Comparison of ENCODE assay signal across 18 cellular contexts in the genomic region with DNA sequence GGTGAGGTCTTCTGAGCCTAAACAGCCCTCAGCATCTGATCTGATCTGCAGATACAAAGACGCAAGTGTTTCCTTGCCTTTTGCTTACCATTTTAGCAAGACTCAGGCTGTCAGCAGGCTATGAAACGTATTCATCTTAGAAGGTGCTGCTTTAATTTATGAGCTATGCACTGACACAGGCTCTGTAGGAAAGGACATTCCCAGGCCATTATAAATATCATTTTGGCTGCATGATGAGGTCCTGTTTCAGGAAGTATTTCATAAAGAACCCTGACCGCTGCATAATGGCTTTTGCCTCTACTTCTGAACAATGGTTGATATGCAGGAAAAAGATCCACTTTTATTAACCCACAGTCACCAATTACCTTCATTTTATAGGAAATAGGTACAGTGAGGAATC.
"Had no signal": no experiment of that assay in that cellular context is flagged by ENCODE, and none has a peak within 500 bp of the region (broad histone marks: within the 10 kb centered on the region; RNA-seq: fewer than 3 reads in every experiment).

No MANE protein-coding gene starts in this region.

- H3K4me1 ChIP-seq: right lobe of liver, thyroid gland had no signal

- H3K4me3 ChIP-seq: gastrocnemius medialis, psoas muscle, right lobe of liver, skin epidermis, suprapubic skin, thyroid gland had no signal

- H3K27ac ChIP-seq: gastrocnemius medialis, psoas muscle, right lobe of liver, skin epidermis, suprapubic skin, thyroid gland had no signal

- H3K27ac Mint-ChIP-seq: memory B cell; natural killer cell treated with Interleukin-12 subunit alpha and Interleukin-12 subunit beta and Interleukin-15 and Interleukin-18, amount 100 ng/mL, for 72 hours; type B pancreatic cell had no signal

- H3K36me3 ChIP-seq: gastrocnemius medialis, right lobe of liver, suprapubic skin, thyroid gland had no signal

- H3K9me3 Mint-ChIP-seq: memory B cell; natural killer cell treated with Interleukin-12 subunit alpha and Interleukin-12 subunit beta and Interleukin-15 and Interleukin-18, amount 100 ng/mL, for 72 hours; type B pancreatic cell had no signal

- H3K27me3 ChIP-seq: gastrocnemius medialis, right lobe of liver, suprapubic skin, thyroid gland had no signal

- DNase-seq: erythroblast; gastrocnemius medialis; islet precursor cell; midbrain; occipital lobe; psoas muscle; retina; right lobe of liver; stimulated activated CD4-positive, alpha-beta T cell treated with anti-CD3 and anti-CD28 coated beads, Interleukin-2, amount 100 ng/mL, for 24 hours; stimulated activated CD4-positive, alpha-beta T cell treated with anti-CD3 and anti-CD28 coated beads, Interleukin-4, amount 100 ng/mL, for 4 hours; stimulated activated naive CD4-positive, alpha-beta T cell treated with Interleukin-2 at 50 U/mL for 16 hours; thyroid gland had no signal

- ATAC-seq: gastrocnemius medialis; left lobe of liver; natural killer cell treated with Interleukin-12 subunit alpha and Interleukin-12 subunit beta and Interleukin-15 and Interleukin-18, amount 100 ng/mL, for 72 hours; psoas muscle; right lobe of liver had no signal

- H3K36me3 Mint-ChIP-seq: memory B cell; natural killer cell treated with Interleukin-12 subunit alpha and Interleukin-12 subunit beta and Interleukin-15 and Interleukin-18, amount 100 ng/mL, for 72 hours; type B pancreatic cell had no signal

- H3K9me3 ChIP-seq: gastrocnemius medialis, psoas muscle, right lobe of liver, suprapubic skin, thyroid gland had no signal

- H3K27me3 Mint-ChIP-seq: type B pancreatic cell had no signal

- H3K4me3 Mint-ChIP-seq: memory B cell; natural killer cell treated with Interleukin-12 subunit alpha and Interleukin-12 subunit beta and Interleukin-15 and Interleukin-18, amount 100 ng/mL, for 72 hours; type B pancreatic cell had no signal
